In genomic region chr22:21571679-21572078, GRCh38 we compare ENCODE assay signal across 19 cellular contexts. TPM values are rescaled to one million over a fixed set of nuclear protein-coding genes. Genes with fewer than 3 reads are reported as not detected.
A peak's percentile ranks its signal among the peaks of the same experiment; 100 is the strongest.
DNase-seq lines count a peak whose midpoint lies in the region; ATAC-seq, FAIRE-seq and TF ChIP-seq lines count a peak whose summit lies in the region.
"Had no signal": no experiment of that assay in that cellular context is flagged by ENCODE, and none has a peak within 500 bp of the region (broad histone marks: within the 10 kb centered on the region; RNA-seq: fewer than 3 reads in every experiment).

No MANE protein-coding gene starts in this region.

- no peak for TF ChIP-seq POLR2A in GM12878 (IDR thresholded peaks at IDR 0.05; ENCODE audit: low read depth, low read length)

- H3K4me1 Mint-ChIP-seq in activated T-cell treated with anti-CD3 and anti-CD28 coated beads, Interleukin-2, amount 50 U/mL, for 24 hours (ENCODE audit: low read depth), result peaks cover 67% of the 10 kb centered on the region

- no peak overlapping the region for H4K8ac ChIP-seq in trophoblast cell (ENCODE audit: low read depth, low read length)

- H2BK12ac ChIP-seq in trophoblast cell (ENCODE audit: low read length), result no peak overlapping the region

- H3K9me3 Mint-ChIP-seq in activated T-cell treated with anti-CD3 and anti-CD28 coated beads, Interleukin-2, amount 50 U/mL, for 24 hours, result no peaks in the 10 kb centered on the region
- H3K9me3 Mint-ChIP-seq: stimulated activated naive B cell treated with anti-CD40 and anti-IgM and Interleukin-4, amounts not matched to agents 10 μg/mL and 1 μg/mL and 100 μg/mL, for 72 hours had no signal

- peak overlapping the region; percentile 95 for H3K27ac Mint-ChIP-seq in activated T-cell treated with anti-CD3 and anti-CD28 coated beads, Interleukin-2, amount 50 U/mL, for 24 hours
- H3K27ac Mint-ChIP-seq: stimulated activated naive B cell treated with anti-CD40 and anti-IgM and Interleukin-4, amounts not matched to agents 10 μg/mL and 1 μg/mL and 100 μg/mL, for 72 hours had no signal

- SMC1A ChIA-PET in GM12878 (lab: Charles Lee; ENCODE audit: uncharacterized antibody, unreplicated experiment), result interaction anchor here (1.0 to 1.2 kb wide), 3 partner anchors 8 to 35 kb away, joined by 3 to 4 read pairs (median 4); no protein-coding TSS in a partner anchor

- no peak for TF ChIP-seq EP300 in GM12878 (IDR thresholded peaks at IDR 0.05; ENCODE audit: borderline replicate concordance in 1 of 2, control insufficient read depth in 1 of 2, low read depth in 2 of 2, low read length in 2 of 2)

- H4K12ac ChIP-seq in trophoblast cell (ENCODE audit: low read depth, low read length), result no peak overlapping the region

- no peak overlapping the region for H2BK5ac ChIP-seq in trophoblast cell (ENCODE audit: low read depth, low read length, poor library complexity)

- H3K4me1 ChIP-seq in GM12878 (ENCODE audit: control insufficient read depth, insufficient read depth, low read length), result peaks cover 11% of the 10 kb centered on the region
- H3K4me1 ChIP-seq in trophoblast cell (ENCODE audit: control insufficient read depth in 1 of 2, insufficient read depth in 2 of 2, low read length in 2 of 2), result peaks cover 7 to 11% of the 10 kb centered on the region in 2 experiments

- no peak overlapping the region for H2AK5ac ChIP-seq in trophoblast cell (ENCODE audit: low read length)

- H3K9me3 ChIP-seq in SK-N-MC (ENCODE audit: low read depth, low read length) (no peaks in the 10 kb centered on the region), GM12878 (replicated peaks; ENCODE audit: control insufficient read depth, insufficient read depth, low read length) (no peaks in the 10 kb centered on the region), trophoblast cell (ENCODE audit: insufficient read depth, low read depth, low read length) (no peaks in the 10 kb centered on the region)
- H3K9me3 ChIP-seq: Caco-2, gastrocnemius medialis, Peyer's patch had no signal

- H2BK120ac ChIP-seq in trophoblast cell (ENCODE audit: insufficient read depth, low read length, poor library complexity), result no peak overlapping the region

- no peak overlapping the region for H3K9ac ChIP-seq in SK-N-MC (ENCODE audit: insufficient read length)
- H3K9ac ChIP-seq in GM12878 (ENCODE audit: control insufficient read depth, insufficient read depth, low read length), result peak overlapping the region; percentile 15; the same call in 1 of the 2 replicates
- no peak overlapping the region for H3K9ac ChIP-seq in trophoblast cell (ENCODE audit: low read length)

- H2AFZ ChIP-seq in GM12878 (ENCODE audit: control insufficient read depth, low read depth, low read length) (no peak overlapping the region), trophoblast cell (ENCODE audit: insufficient read depth, low read length, poor library complexity) (no peak overlapping the region)

- FAIRE-seq in GM12878 (lab: Jason Lieb, UNC), result no peak
- FAIRE-seq: colon, GM12892 had no signal

- H3K79me2 ChIP-seq in GM12878 (ENCODE audit: control insufficient read depth, insufficient read depth, low read length), result peaks cover 82% of the 10 kb centered on the region
- H3K79me2 ChIP-seq in trophoblast cell (ENCODE audit: control insufficient read depth, insufficient read depth, low read length, poor library complexity), result peaks cover 51% of the 10 kb centered on the region

- DNase-seq in activated T-cell treated with anti-CD3 and anti-CD28 coated beads, Interleukin-2, amount 50 U/mL, for 24 hours, result no peak
- no peak for DNase-seq in activated T-cell treated with anti-CD3 and anti-CD28 coated beads, Interleukin-2, amount 50 U/mL, for 48 hours
- no peak for DNase-seq in SK-N-MC (ENCODE audit: low read depth, low spot score)
- DNase-seq in GM12878 (ENCODE audit: low read depth, low spot score), result no peak
- no peak for DNase-seq in trophoblast cell
- no peak for DNase-seq in NCI-H2171 (lab: John Stamatoyannopoulos, UW)
- no peak for DNase-seq in stimulated activated CD4-positive, alpha-beta T cell treated with anti-CD3 and anti-CD28 coated beads, Interleukin-15, amount 100 ng/mL, for 24 hours
- DNase-seq: ACHN; Caco-2; gastrocnemius medialis; NCI-H1092; NCI-H774; Peyer's patch; stimulated activated naive B cell treated with anti-CD40 and anti-IgM and Interleukin-4, amounts not matched to agents 10 μg/mL and 1 μg/mL and 100 μg/mL, for 72 hours had no signal

- H3K36me3 Mint-ChIP-seq in activated T-cell treated with anti-CD3 and anti-CD28 coated beads, Interleukin-2, amount 50 U/mL, for 24 hours (ENCODE audit: low read depth), result peaks cover 53% of the 10 kb centered on the region

- peak overlapping the region; percentile 82; the same call in 1 of the 2 replicates for H3K4me3 ChIP-seq in SK-N-MC
- peak overlapping the region; percentile 96; the same call in 1 of the 2 replicates for H3K4me3 ChIP-seq in GM12878
- no peak overlapping the region for H3K4me3 ChIP-seq in trophoblast cell (ENCODE audit: low read depth, low read length)
- H3K4me3 ChIP-seq: gastrocnemius medialis, Peyer's patch, smooth muscle cell had no signal

- TF ChIP-seq RAD21 in GM12878 (IDR thresholded peaks at IDR 0.05; ENCODE audit: insufficient read depth, low read depth, low read length), result no peak

- no peak for TF ChIP-seq CTCF in GM12878 (IDR thresholded peaks at IDR 0.05 in 2 of 3, conservative IDR thresholded peaks at IDR 0.05 in 1 of 3; ENCODE audit: control insufficient read depth in 2 of 3, extremely low read depth in 1 of 3, insufficient read depth in 1 of 3, low read depth in 3 of 3, low read length in 3 of 3)

- H3K23ac ChIP-seq in trophoblast cell (ENCODE audit: low read length), result no peak overlapping the region

- H3K36me3 ChIP-seq in SK-N-MC (ENCODE audit: insufficient read depth, low read length) (peaks cover 6% of the 10 kb centered on the region; the same call in 1 of the 2 replicates), GM12878 (ENCODE audit: control insufficient read depth in 2 of 2, insufficient read depth in 2 of 2, low read length in 1 of 2) (peaks cover 0 to 4% of the 10 kb centered on the region in 2 experiments; a peak in 2 of 4 replicates), trophoblast cell (ENCODE audit: control insufficient read depth in 1 of 2, insufficient read depth in 2 of 2, low read length in 2 of 2) (peaks cover 6 to 7% of the 10 kb centered on the region in 2 experiments)
- H3K36me3 ChIP-seq: gastrocnemius medialis, Peyer's patch had no signal

- CTCF ChIA-PET in GM12878 (lab: Yijun Ruan, JAX), result no interaction called here

- H3K27me3 ChIP-seq in GM12878 (replicated peaks in 1 of 2; ENCODE audit: control insufficient read depth in 2 of 2, insufficient read depth in 2 of 2, low read length in 1 of 2) (no peaks in the 10 kb centered on the region), trophoblast cell (ENCODE audit: insufficient read depth, low read length) (no peaks in the 10 kb centered on the region)
- H3K27me3 ChIP-seq: gastrocnemius medialis, Peyer's patch had no signal

- H4K91ac ChIP-seq in trophoblast cell (ENCODE audit: low read depth, low read length), result no peak overlapping the region

- peak overlapping the region; percentile 63 for H3K4me3 Mint-ChIP-seq in activated T-cell treated with anti-CD3 and anti-CD28 coated beads, Interleukin-2, amount 50 U/mL, for 24 hours

- no peak for ATAC-seq in GM12878
- no peak for ATAC-seq in GM21717 (IDR thresholded peaks at IDR 0.05; ENCODE audit: unreplicated experiment)
- ATAC-seq: gastrocnemius medialis; stimulated activated naive B cell treated with anti-CD40 and anti-IgM and Interleukin-4, amounts not matched to agents 10 μg/mL and 1 μg/mL and 100 μg/mL, for 72 hours had no signal

- H3K14ac ChIP-seq in trophoblast cell (ENCODE audit: low read length), result no peak overlapping the region

- intact Hi-C loops in GM12878 (cut with micrococcal nuclease; ENCODE audit: unreplicated experiment), result loop anchor here (2.0 kb wide), 1 partner anchor 17 kb away; no protein-coding TSS in a partner anchor

- H3K79me1 ChIP-seq in trophoblast cell (ENCODE audit: low read length), result peaks cover 10% of the 10 kb centered on the region

- 84% methylated on average over 4 of the region's 4 CpGs for WGBS in GM12878 (ENCODE audit: insufficient coverage, insufficient replicate concordance, low lambda C conversion rate, missing lambda C conversion rate)
- no CpG with 5 or more reads among the region's 4 CpGs for WGBS in trophoblast cell (ENCODE audit: extremely low coverage, insufficient coverage, insufficient read length)

- H3K18ac ChIP-seq in trophoblast cell (ENCODE audit: low read length), result no peak overlapping the region

- in situ Hi-C loops in GM12878 (cut with MboI), result no loop called here

- POLR2A ChIA-PET in GM12878 (lab: Charles Lee), result interaction anchor here (0.7 to 1.2 kb wide), 4 partner anchors 16 to 58 kb away, joined by 3 to 10 read pairs (median 6); no protein-coding TSS in a partner anchor

- no peaks in the 10 kb centered on the region for H3K27me3 Mint-ChIP-seq in activated T-cell treated with anti-CD3 and anti-CD28 coated beads, Interleukin-2, amount 50 U/mL, for 24 hours
- H3K27me3 Mint-ChIP-seq: progenitor cell of endocrine pancreas; stimulated activated naive B cell treated with anti-CD40 and anti-IgM and Interleukin-4, amounts not matched to agents 10 μg/mL and 1 μg/mL and 100 μg/mL, for 72 hours had no signal

- H3K4me2 ChIP-seq in GM12878 (ENCODE audit: control insufficient read depth, insufficient read depth), result peak overlapping the region; percentile 72
- H3K4me2 ChIP-seq in trophoblast cell (ENCODE audit: low read length), result no peak overlapping the region

- peak overlapping the region; percentile 80 for H3K4ac ChIP-seq in trophoblast cell (ENCODE audit: low read depth, low read length)

- RAD21 ChIA-PET in GM12878 (lab: Charles Lee; ENCODE audit: unreplicated experiment), result interaction anchor here (1.0 to 1.1 kb wide), 2 partner anchors 16 to 71 kb away, joined by 3 to 6 read pairs; no protein-coding TSS in a partner anchor

- BruUV-seq in GM12878 (replicated peaks; lab: Mats Ljungman, UMichigan), result no TSS peak

- H3K27ac ChIP-seq in SK-N-MC (no peak overlapping the region), GM12878 (ENCODE audit: control insufficient read depth, insufficient read depth) (no peak overlapping the region), trophoblast cell (ENCODE audit: low read depth, low read length) (no peak overlapping the region)
- H3K27ac ChIP-seq: gastrocnemius medialis, Peyer's patch had no signal

- peaks cover 26% of the 10 kb centered on the region for H4K20me1 ChIP-seq in GM12878 (ENCODE audit: control insufficient read depth, insufficient read depth)

RNA-seq across cellular contexts. Expression of gene UBE2L3, which starts 4.2 kb away (rescaled TPM):
- total RNA-seq in GM12878 (2013; cell fraction: nucleolus; rRNA removed), result 21.7 and 22.1 TPM in 2 replicates
- total RNA-seq in GM12878 (2014; rRNA removed) (55.7 and 59.2 TPM in 2 replicates), GM12878 (2014; rRNA removed; fragmentation: Illumina TruSeq; extraction: Trizol) (80.2 and 85.4 TPM in 2 replicates), GM12878 (2021) (52.2 and 56.3 TPM in 2 replicates)
- polyA plus RNA-seq in GM12878 (2011; ENCODE audit: low read depth), result 30.1 TPM
- polyA plus RNA-seq in GM12878 (2011; rRNA removed) (58.8 and 62.1 TPM in 2 replicates), GM12878 (2014; fragmentation: Illumina TruSeq; extraction: Trizol) (141 and 156 TPM in 2 replicates), GM12878 (2014; fragmentation: Nextera tagmentation; extraction: Ambion mirVana) (100 to 1,000 TPM; 149 to 168 TPM), GM12878 (2014; rRNA removed) (68.6 and 73.3 TPM in 2 replicates), GM12878 (2016; fragmentation: Nextera tagmentation; extraction: Ambion mirVana) (100 to 1,000 TPM; 141 to 148 TPM)
- polyA plus RNA-seq in GM12878 (2011; cell fraction: cytosol; rRNA removed), result 37.8 and 46.6 TPM in 2 replicates
- 18.3 and 22.8 TPM in 2 replicates for polyA plus RNA-seq in GM12878 (2011; cell fraction: nucleus; rRNA removed)
- 43.4 and 52.4 TPM in 2 replicates for polyA plus RNA-seq in GM12878 (2012)
- polyA minus RNA-seq in GM12878 (2011; rRNA and poly(A)+ RNA removed), result 24.4 and 30.7 TPM in 2 replicates
- 12.3 and 15.4 TPM in 2 replicates for polyA minus RNA-seq in GM12878 (2011; cell fraction: cytosol; rRNA and poly(A)+ RNA removed)
- 6.2 and 11.0 TPM in 2 replicates for polyA minus RNA-seq in GM12878 (2011; cell fraction: nucleus; rRNA and poly(A)+ RNA removed)
- 103 TPM in 2 replicates for polyA plus RNA-seq in trophoblast cell (2013)

RNA-seq across cellular contexts. Expression of gene RIMBP3C, which starts 20.4 kb away (rescaled TPM):
- total RNA-seq in GM12878 (2013; cell fraction: nucleolus; rRNA removed), result 0.29 and 0.42 TPM in 2 replicates
- total RNA-seq in GM12878 (2014; rRNA removed) (0.11 TPM in 2 replicates), GM12878 (2014; rRNA removed; fragmentation: Illumina TruSeq; extraction: Trizol) (not detected in 2 replicates), GM12878 (2021) (0.23 and 0.24 TPM in 2 replicates)
- not detected for polyA plus RNA-seq in GM12878 (2011; ENCODE audit: low read depth)
- polyA plus RNA-seq in GM12878 (2011; rRNA removed) (0.03 TPM in 1 of 2 replicates, not detected in the other), GM12878 (2014; fragmentation: Illumina TruSeq; extraction: Trizol) (0.03 and 0.05 TPM in 2 replicates), GM12878 (2014; fragmentation: Nextera tagmentation; extraction: Ambion mirVana) (not detected), GM12878 (2014; rRNA removed) (0.01 TPM in 1 of 2 replicates, not detected in the other), GM12878 (2016; fragmentation: Nextera tagmentation; extraction: Ambion mirVana) (under 1 TPM; 0.04 to 0.14 TPM)
- polyA plus RNA-seq in GM12878 (2011; cell fraction: cytosol; rRNA removed), result 0.01 and 0.03 TPM in 2 replicates
- 0.03 and 0.10 TPM in 2 replicates for polyA plus RNA-seq in GM12878 (2011; cell fraction: nucleus; rRNA removed)
- polyA plus RNA-seq in GM12878 (2012), result 0.10 TPM in 1 of 2 replicates, not detected in the other
- 0.05 TPM in 1 of 2 replicates, not detected in the other for polyA minus RNA-seq in GM12878 (2011; rRNA and poly(A)+ RNA removed)
- 0.27 TPM in 1 of 2 replicates, not detected in the other for polyA minus RNA-seq in GM12878 (2011; cell fraction: cytosol; rRNA and poly(A)+ RNA removed)
- 0.67 and 0.73 TPM in 2 replicates for polyA minus RNA-seq in GM12878 (2011; cell fraction: nucleus; rRNA and poly(A)+ RNA removed)
- polyA plus RNA-seq in trophoblast cell (2013), result 0.01 and 0.05 TPM in 2 replicates

RNA-seq across cellular contexts. Expression of gene YDJC, which starts 58.1 kb away (rescaled TPM):
- 37.4 and 44.8 TPM in 2 replicates for total RNA-seq in GM12878 (2013; cell fraction: nucleolus; rRNA removed)
- total RNA-seq in GM12878 (2014; rRNA removed), result 64.1 and 75.4 TPM in 2 replicates
- total RNA-seq in GM12878 (2014; rRNA removed; fragmentation: Illumina TruSeq; extraction: Trizol), result 10.1 and 12.0 TPM in 2 replicates
- 55.7 and 58.4 TPM in 2 replicates for total RNA-seq in GM12878 (2021)
- 4.8 TPM for polyA plus RNA-seq in GM12878 (2011; ENCODE audit: low read depth)
- polyA plus RNA-seq in GM12878 (2011; rRNA removed), result 6.3 and 18.3 TPM in 2 replicates
- polyA plus RNA-seq in GM12878 (2011; cell fraction: cytosol; rRNA removed), result 31.1 and 59.0 TPM in 2 replicates
- 60.2 and 70.8 TPM in 2 replicates for polyA plus RNA-seq in GM12878 (2011; cell fraction: nucleus; rRNA removed)
- 27.7 and 31.7 TPM in 2 replicates for polyA plus RNA-seq in GM12878 (2012)
- polyA plus RNA-seq in GM12878 (2014; fragmentation: Illumina TruSeq; extraction: Trizol), result 2.1 and 8.4 TPM in 2 replicates
- polyA plus RNA-seq in GM12878 (2014; fragmentation: Nextera tagmentation; extraction: Ambion mirVana), result 1 to 10 TPM in 1 of 2 experiments, under 1 TPM in 1; 1.00 to 4.4 TPM
- 72.1 and 83.6 TPM in 2 replicates for polyA plus RNA-seq in GM12878 (2014; rRNA removed)
- 10 to 100 TPM; 68.5 to 77.6 TPM for polyA plus RNA-seq in GM12878 (2016; fragmentation: Nextera tagmentation; extraction: Ambion mirVana)
- 5.0 and 15.1 TPM in 2 replicates for polyA minus RNA-seq in GM12878 (2011; rRNA and poly(A)+ RNA removed)
- 8.5 and 15.4 TPM in 2 replicates for polyA minus RNA-seq in GM12878 (2011; cell fraction: cytosol; rRNA and poly(A)+ RNA removed)
- 22.6 and 40.6 TPM in 2 replicates for polyA minus RNA-seq in GM12878 (2011; cell fraction: nucleus; rRNA and poly(A)+ RNA removed)
- polyA plus RNA-seq in trophoblast cell (2013), result 18.4 and 21.0 TPM in 2 replicates
